In the genomic region with DNA sequence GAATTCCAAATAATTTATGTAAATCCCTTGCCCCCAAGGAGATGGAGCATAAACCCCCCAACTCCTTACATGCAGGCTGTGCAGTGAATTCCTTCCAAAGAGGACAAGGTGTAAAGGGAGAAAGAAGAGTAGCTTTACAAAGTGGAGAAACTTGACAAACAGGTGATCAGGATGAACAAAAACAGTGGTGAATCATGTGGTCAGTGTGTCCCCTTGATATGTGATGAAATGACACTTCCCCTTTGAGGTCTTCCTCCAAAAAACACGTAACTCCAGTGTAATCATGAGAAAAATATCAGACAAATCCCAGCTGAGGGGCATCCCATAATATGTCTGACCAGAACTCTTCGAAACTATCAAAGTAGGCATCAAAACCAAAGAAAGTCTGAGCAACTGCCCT, we compare ENCODE assay signal across 2 cellular contexts.
TF ChIP-seq lines count a peak whose summit lies in the region.

No MANE protein-coding gene starts in this region.

TF ChIP-seq in A549, 52 proteins besides CTCF, POLR2A, EP300 and RAD21:
- no peak for TF ChIP-seq KDM5A (IDR thresholded peaks at IDR 0.05)
- TF ChIP-seq ZFP36 (IDR thresholded peaks at IDR 0.05; ENCODE audit: borderline replicate concordance, partially characterized antibody): no peak
- TF ChIP-seq PHF8 (IDR thresholded peaks at IDR 0.05; ENCODE audit: borderline replicate concordance, low read depth): no peak
- no peak for TF ChIP-seq BHLHE40 (IDR thresholded peaks at IDR 0.05; ENCODE audit: low read depth, low read length)
- no peak for TF ChIP-seq MAX (IDR thresholded peaks at IDR 0.05)
- no peak for TF ChIP-seq GATA3 (IDR thresholded peaks at IDR 0.05; ENCODE audit: borderline replicate concordance)
- no peak for TF ChIP-seq SMC3 (IDR thresholded peaks at IDR 0.05)
- no peak for TF ChIP-seq CBX8 (IDR thresholded peaks at IDR 0.05)
- no peak for TF ChIP-seq FOSL2 (IDR thresholded peaks at IDR 0.05)
- TF ChIP-seq FOSL2 (CRISPR knock-in tag; IDR thresholded peaks at IDR 0.05): no peak
- TF ChIP-seq ZNF302 (CRISPR knock-in tag; IDR thresholded peaks at IDR 0.05): no peak
- no peak for TF ChIP-seq ZSCAN20 (CRISPR knock-in tag; IDR thresholded peaks at IDR 0.05)
- TF ChIP-seq CHD2 (IDR thresholded peaks at IDR 0.05; ENCODE audit: low read length, partially characterized antibody): no peak
- no peak for TF ChIP-seq POLR2AphosphoS2 (conservative IDR thresholded peaks at IDR 0.05; ENCODE audit: low read length)
- TF ChIP-seq RFX5 (IDR thresholded peaks at IDR 0.05): no peak
- TF ChIP-seq, protein P1, sequence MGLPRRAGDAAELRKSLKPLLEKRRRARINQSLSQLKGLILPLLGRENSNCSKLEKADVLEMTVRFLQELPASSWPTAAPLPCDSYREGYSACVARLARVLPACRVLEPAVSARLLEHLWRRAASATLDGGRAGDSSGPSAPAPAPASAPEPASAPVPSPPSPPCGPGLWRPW (IDR thresholded peaks at IDR 0.05): no peak
- TF ChIP-seq REST (IDR thresholded peaks at IDR 0.05): no peak
- no peak for TF ChIP-seq SREBF2 (IDR thresholded peaks at IDR 0.05)
- TF ChIP-seq, protein P2, sequence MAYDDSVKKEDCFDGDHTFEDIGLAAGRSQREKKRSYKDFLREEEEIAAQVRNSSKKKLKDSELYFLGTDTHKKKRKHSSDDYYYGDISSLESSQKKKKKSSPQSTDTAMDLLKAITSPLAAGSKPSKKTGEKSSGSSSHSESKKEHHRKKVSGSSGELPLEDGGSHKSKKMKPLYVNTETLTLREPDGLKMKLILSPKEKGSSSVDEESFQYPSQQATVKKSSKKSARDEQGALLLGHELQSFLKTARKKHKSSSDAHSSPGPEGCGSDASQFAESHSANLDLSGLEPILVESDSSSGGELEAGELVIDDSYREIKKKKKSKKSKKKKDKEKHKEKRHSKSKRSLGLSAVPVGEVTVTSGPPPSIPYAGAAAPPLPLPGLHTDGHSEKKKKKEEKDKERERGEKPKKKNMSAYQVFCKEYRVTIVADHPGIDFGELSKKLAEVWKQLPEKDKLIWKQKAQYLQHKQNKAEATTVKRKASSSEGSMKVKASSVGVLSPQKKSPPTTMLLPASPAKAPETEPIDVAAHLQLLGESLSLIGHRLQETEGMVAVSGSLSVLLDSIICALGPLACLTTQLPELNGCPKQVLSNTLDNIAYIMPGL (CRISPR knock-in tag; IDR thresholded peaks at IDR 0.05; ENCODE audit: borderline replicate concordance): no peak
- no peak for TF ChIP-seq CHD4 (IDR thresholded peaks at IDR 0.05; ENCODE audit: borderline replicate concordance)

TF ChIP-seq in K562, 482 proteins besides CTCF, POLR2A, EP300 and RAD21 (continues in another document):
- TF ChIP-seq ELK3 (CRISPR knock-in tag; IDR thresholded peaks at IDR 0.05) (no peak), CEBPZ (IDR thresholded peaks at IDR 0.05; ENCODE audit: borderline replicate concordance, low read depth, low read length) (no peak), ZFP30 (CRISPR knock-in tag; IDR thresholded peaks at IDR 0.05; ENCODE audit: borderline replicate concordance) (no peak), STAT5B (CRISPR knock-in tag; IDR thresholded peaks at IDR 0.05) (no peak), KLF13 (tag; IDR thresholded peaks at IDR 0.05; ENCODE audit: borderline replicate concordance, low read depth) (no peak), ZNF75A (CRISPR knock-in tag; IDR thresholded peaks at IDR 0.05) (no peak), BACH1 (tag; IDR thresholded peaks at IDR 0.05) (no peak), CEBPG (CRISPR knock-in tag; IDR thresholded peaks at IDR 0.05) (no peak; the same call in 1 of the 2 replicates), CEBPG (tag; conservative IDR thresholded peaks at IDR 0.05 in 1 of 2, IDR thresholded peaks at IDR 0.05 in 1 of 2) (peak in 1 of 2 experiments; percentile 71; a peak in 2 of 4 replicates), JUNB (CRISPR knock-in tag; conservative IDR thresholded peaks at IDR 0.05) (no peak), CBX2 (IDR thresholded peaks at IDR 0.05; ENCODE audit: insufficient read depth, low read length, poor library complexity, severe bottlenecking) (no peak), CGGBP1 (CRISPR knock-in tag; IDR thresholded peaks at IDR 0.05) (no peak), ZEB2 (IDR thresholded peaks at IDR 0.05) (0 out of 2 replicates have a peak, but pooled peaks have one; percentile 22), MEF2D (tag; conservative IDR thresholded peaks at IDR 0.05; ENCODE audit: low read depth) (no peak), ZMIZ1 (IDR thresholded peaks at IDR 0.05; ENCODE audit: low read depth in 2 of 2, low read length in 2 of 2) (no peak), HOMEZ (CRISPR knock-in tag; IDR thresholded peaks at IDR 0.05) (no peak), FOXJ2 (tag; IDR thresholded peaks at IDR 0.05) (no peak), SPI1 (IDR thresholded peaks at IDR 0.05; ENCODE audit: borderline replicate concordance, low read depth, low read length) (peak; percentile 60; the same call in 1 of the 2 replicates)
- TF ChIP-seq, protein P3, sequence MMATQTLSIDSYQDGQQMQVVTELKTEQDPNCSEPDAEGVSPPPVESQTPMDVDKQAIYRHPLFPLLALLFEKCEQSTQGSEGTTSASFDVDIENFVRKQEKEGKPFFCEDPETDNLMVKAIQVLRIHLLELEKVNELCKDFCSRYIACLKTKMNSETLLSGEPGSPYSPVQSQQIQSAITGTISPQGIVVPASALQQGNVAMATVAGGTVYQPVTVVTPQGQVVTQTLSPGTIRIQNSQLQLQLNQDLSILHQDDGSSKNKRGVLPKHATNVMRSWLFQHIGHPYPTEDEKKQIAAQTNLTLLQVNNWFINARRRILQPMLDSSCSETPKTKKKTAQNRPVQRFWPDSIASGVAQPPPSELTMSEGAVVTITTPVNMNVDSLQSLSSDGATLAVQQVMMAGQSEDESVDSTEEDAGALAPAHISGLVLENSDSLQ (IDR thresholded peaks at IDR 0.05): peak; percentile 19; the same call in 1 of the 2 replicates
- TF ChIP-seq, protein P4, sequence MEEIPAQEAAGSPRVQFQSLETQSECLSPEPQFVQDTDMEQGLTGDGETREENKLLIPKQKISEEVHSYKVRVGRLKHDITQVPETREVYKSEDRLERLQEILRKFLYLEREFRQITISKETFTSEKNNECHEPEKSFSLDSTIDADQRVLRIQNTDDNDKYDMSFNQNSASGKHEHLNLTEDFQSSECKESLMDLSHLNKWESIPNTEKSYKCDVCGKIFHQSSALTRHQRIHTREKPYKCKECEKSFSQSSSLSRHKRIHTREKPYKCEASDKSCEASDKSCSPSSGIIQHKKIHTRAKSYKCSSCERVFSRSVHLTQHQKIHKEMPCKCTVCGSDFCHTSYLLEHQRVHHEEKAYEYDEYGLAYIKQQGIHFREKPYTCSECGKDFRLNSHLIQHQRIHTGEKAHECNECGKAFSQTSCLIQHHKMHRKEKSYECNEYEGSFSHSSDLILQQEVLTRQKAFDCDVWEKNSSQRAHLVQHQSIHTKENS (CRISPR knock-in tag; IDR thresholded peaks at IDR 0.05): no peak
